In the genomic region with DNA sequence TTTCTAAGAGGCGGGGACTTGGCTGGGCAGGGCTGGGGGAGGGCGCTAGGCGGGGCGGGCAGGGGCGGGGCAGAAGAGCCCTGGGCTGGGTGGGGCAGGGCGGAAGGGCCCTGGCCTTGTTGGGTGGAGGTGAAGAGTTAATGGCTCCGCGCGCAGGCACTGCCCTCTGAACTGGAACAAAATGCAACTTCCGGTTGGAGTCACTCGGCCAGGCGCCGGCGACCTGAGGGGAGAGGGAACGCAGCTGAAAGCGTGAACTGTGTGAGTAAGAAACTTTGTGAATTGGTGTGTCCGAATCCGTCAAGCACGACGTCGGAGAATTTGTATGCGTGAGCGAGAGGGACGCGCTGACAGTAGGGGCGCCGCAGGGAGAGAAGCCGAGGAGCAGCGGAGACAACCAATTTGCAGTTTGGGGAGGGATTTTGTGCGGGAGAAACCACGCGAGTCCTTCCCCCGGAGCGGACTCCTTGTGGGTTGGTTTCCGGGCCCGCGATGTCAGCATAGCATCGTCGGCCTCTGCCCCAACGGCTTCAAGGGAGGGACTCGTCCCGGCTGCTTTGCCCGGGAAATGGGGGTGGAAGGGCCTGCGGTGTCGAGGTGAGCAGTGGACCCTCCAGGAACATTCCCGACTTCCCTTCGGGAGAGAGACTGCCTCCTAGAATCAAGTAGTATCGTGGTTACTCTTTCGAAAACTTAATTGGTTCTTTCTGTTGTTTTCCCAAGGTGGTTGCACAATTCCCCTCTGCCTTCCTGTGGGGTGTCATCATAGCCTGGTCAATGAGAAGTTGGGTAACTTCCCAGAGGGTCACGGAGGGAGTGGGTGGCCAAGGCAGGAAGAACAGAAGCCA, we compare ENCODE assay signal across 8 cellular contexts. TPM values are rescaled to one million over a fixed set of nuclear protein-coding genes. Genes with fewer than 3 reads are reported as not detected.
A peak's percentile ranks its signal among the peaks of the same experiment; 100 is the strongest.
DNase-seq lines count a peak whose midpoint lies in the region; ATAC-seq and TF ChIP-seq lines count a peak whose summit lies in the region.

A gene with protein sequence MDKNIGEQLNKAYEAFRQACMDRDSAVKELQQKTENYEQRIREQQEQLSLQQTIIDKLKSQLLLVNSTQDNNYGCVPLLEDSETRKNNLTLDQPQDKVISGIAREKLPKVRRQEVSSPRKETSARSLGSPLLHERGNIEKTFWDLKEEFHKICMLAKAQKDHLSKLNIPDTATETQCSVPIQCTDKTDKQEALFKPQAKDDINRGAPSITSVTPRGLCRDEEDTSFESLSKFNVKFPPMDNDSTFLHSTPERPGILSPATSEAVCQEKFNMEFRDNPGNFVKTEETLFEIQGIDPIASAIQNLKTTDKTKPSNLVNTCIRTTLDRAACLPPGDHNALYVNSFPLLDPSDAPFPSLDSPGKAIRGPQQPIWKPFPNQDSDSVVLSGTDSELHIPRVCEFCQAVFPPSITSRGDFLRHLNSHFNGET (plus strand): TSS at position 203 of the 848 bp plus-strand sequence. CDS start 19,235 bp downstream, outside the sequence.

- peaks cover 41% of the 10 kb centered on the region for H3K4me1 ChIP-seq in ACC112 (ENCODE audit: control insufficient read depth, insufficient read depth, low read length, unreplicated experiment)
- H3K4me1 ChIP-seq in mammary epithelial cell (ENCODE audit: insufficient read depth, low read length) = peaks cover 11% of the 10 kb centered on the region
- H3K4me1 ChIP-seq in smooth muscle cell (ENCODE audit: low read depth) = peaks cover 20% of the 10 kb centered on the region

- H3K4me2 ChIP-seq in mammary epithelial cell (ENCODE audit: insufficient read depth, low read depth, low read length) (peak within 1 kb of the TSS; percentile 90), smooth muscle cell (peak within 1 kb of the TSS; percentile 89)

- in situ Hi-C loops in mammary epithelial cell (cut with MboI; ENCODE audit: low sequenced_read_pairs in 2 of 2) = no loop called here

- TSS peak; percentile 98 for BruUV-seq in mammary epithelial cell (replicated peaks; lab: Mats Ljungman, UMichigan)

- H4K20me1 ChIP-seq in mammary epithelial cell (ENCODE audit: insufficient read depth, low read length) (no peaks in the 10 kb centered on the region), smooth muscle cell (ENCODE audit: low read depth) (peaks cover 32% of the 10 kb centered on the region)

- H3K9ac ChIP-seq in mammary epithelial cell (ENCODE audit: insufficient read depth, low read length) = peak within 1 kb of the TSS; percentile 97
- H3K9ac ChIP-seq in smooth muscle cell (ENCODE audit: low read depth) = peak within 1 kb of the TSS; percentile 97

- H2AFZ ChIP-seq in ACC112 (ENCODE audit: low read length, unreplicated experiment) = peak within 1 kb of the TSS; percentile 79
- peak within 1 kb of the TSS; percentile 75 for H2AFZ ChIP-seq in mammary epithelial cell (ENCODE audit: low read depth, low read length)
- peak within 1 kb of the TSS; percentile 56 for H2AFZ ChIP-seq in smooth muscle cell (ENCODE audit: low read depth)

- CTCF ChIA-PET in mammary epithelial cell (lab: Charles Lee; ENCODE audit: low non-redundant PET) = no interaction called here

- peaks cover 45% of the 10 kb centered on the region for H3K79me2 ChIP-seq in ACC112 (ENCODE audit: control insufficient read depth, insufficient read depth, low read length, unreplicated experiment)
- peaks cover 52% of the 10 kb centered on the region for H3K79me2 ChIP-seq in mammary epithelial cell (ENCODE audit: insufficient read depth, low read length)
- peaks cover 40% of the 10 kb centered on the region for H3K79me2 ChIP-seq in smooth muscle cell (ENCODE audit: low read depth)

- 6% methylated on average over 13 of the region's 50 CpGs for whole genome bisulfite sequencing in mammary epithelial cell (ENCODE audit: low coverage, missing lambda C conversion rate)
- WGBS in smooth muscle cell (ENCODE audit: low lambda C conversion rate) = under 1% methylated on average over 46 of the region's 50 CpGs

- no peaks in the 10 kb centered on the region for H3K9me3 ChIP-seq in WERI-Rb-1 (ENCODE audit: severe bottlenecking)
- no peaks in the 10 kb centered on the region for H3K9me3 ChIP-seq in mammary epithelial cell (replicated peaks; ENCODE audit: insufficient read depth, low read length)
- H3K9me3 ChIP-seq in smooth muscle cell (replicated peaks; ENCODE audit: low read depth) = no peaks in the 10 kb centered on the region

- ATAC-seq in GM18868 (IDR thresholded peaks at IDR 0.05; ENCODE audit: unreplicated experiment) = peak; percentile 88
- ATAC-seq in HG03108 (IDR thresholded peaks at IDR 0.05; ENCODE audit: unreplicated experiment) = peak; percentile 86

- intact Hi-C loops in mammary epithelial cell (cut with micrococcal nuclease) = loop anchor here (2.0 to 5.0 kb wide), 5 partner anchors 38 to 147 kb away; a partner anchor contains a TSS

- H3K4me3 ChIP-seq in ACC112 (ENCODE audit: low read depth, low read length) = peak within 1 kb of the TSS; percentile 80
- H3K4me3 ChIP-seq in WERI-Rb-1 (ENCODE audit: low read depth, low read length) = peak within 1 kb of the TSS; percentile 100
- H3K4me3 ChIP-seq in mammary epithelial cell (replicated peaks in 1 of 3; ENCODE audit: insufficient read depth in 1 of 3, low read depth in 2 of 3, low read length in 3 of 3) = peak within 1 kb of the TSS; percentile 79 to 90 (median 85)
- peak within 1 kb of the TSS; percentile 75 for H3K4me3 ChIP-seq in smooth muscle cell

- H3K36me3 ChIP-seq in ACC112 (ENCODE audit: insufficient read depth, low read length) = peaks cover 16% of the 10 kb centered on the region; the same call in 1 of the 2 replicates
- peaks cover 17% of the 10 kb centered on the region for H3K36me3 ChIP-seq in WERI-Rb-1
- peaks cover 12% of the 10 kb centered on the region for H3K36me3 ChIP-seq in mammary epithelial cell (ENCODE audit: insufficient read depth, low read length)
- H3K36me3 ChIP-seq in smooth muscle cell (ENCODE audit: low read depth) = peaks cover 8% of the 10 kb centered on the region

- TF ChIP-seq CTCF in WERI-Rb-1 (IDR thresholded peaks at IDR 0.05; ENCODE audit: low read depth, low read length) (no peak), mammary epithelial cell (conservative IDR thresholded peaks at IDR 0.05 in 1 of 2, IDR thresholded peaks at IDR 0.05 in 1 of 2; ENCODE audit: extremely low read depth in 1 of 2, insufficient read depth in 1 of 2, low read depth in 1 of 2, low read length in 2 of 2) (no peak), smooth muscle cell (IDR thresholded peaks at IDR 0.05; ENCODE audit: borderline replicate concordance, insufficient read depth, poor library complexity, severe bottlenecking) (no peak)

- H3K27me3 ChIP-seq in ACC112 (ENCODE audit: insufficient read depth, low read length) (no peaks in the 10 kb centered on the region), WERI-Rb-1 (ENCODE audit: insufficient read depth, low read depth, severe bottlenecking) (no peaks in the 10 kb centered on the region), mammary epithelial cell (ENCODE audit: insufficient read depth, low read length) (no peaks in the 10 kb centered on the region), smooth muscle cell (ENCODE audit: low read depth) (no peaks in the 10 kb centered on the region)

- dilution Hi-C loops in mammary epithelial cell (cut with HindIII; ENCODE audit: low sequenced_read_pairs) = no loop called here

- peaks cover 3% of the 10 kb centered on the region for H3F3A ChIP-seq in smooth muscle cell (ENCODE audit: low read depth)

- H3K27ac ChIP-seq in ACC112 (ENCODE audit: low read depth, low read length) = peak within 1 kb of the TSS; percentile 98
- peak within 1 kb of the TSS; percentile 86 for H3K27ac ChIP-seq in WERI-Rb-1
- peak within 1 kb of the TSS; percentile 98 for H3K27ac ChIP-seq in mammary epithelial cell (ENCODE audit: insufficient read depth, low read depth, low read length)
- peak within 1 kb of the TSS; percentile 95 for H3K27ac ChIP-seq in smooth muscle cell (ENCODE audit: low read depth)

- DNase-seq in NCI-H2227 (lab: John Stamatoyannopoulos, UW; ENCODE audit: unreplicated experiment) = peak; percentile 93
- peak; percentile 92 for DNase-seq in WERI-Rb-1
- peak; percentile 95 for DNase-seq in mammary epithelial cell
- DNase-seq in iPS-NIHi11 (ENCODE audit: low spot score) = peak; percentile 97
- DNase-seq in smooth muscle cell (lab: John Stamatoyannopoulos, UW; ENCODE audit: unreplicated experiment) = peak; percentile 50

RNA-seq across cellular contexts. Expression of the gene that starts here (rescaled TPM):
- total RNA-seq in mammary epithelial cell (10 to 100 TPM; 61.8 to 76.8 TPM), smooth muscle cell (94.2 and 120 TPM in 2 replicates)
- polyA plus RNA-seq in mammary epithelial cell (39.2 TPM), smooth muscle cell (47.9 and 49.4 TPM in 2 replicates)
- 18.8 TPM for polyA minus RNA-seq in mammary epithelial cell

Comparison
In these comparisons a context has a peak if more than half of its experiments do, and no peak if none do; other contexts are left out.
1. Peak in every context shown above with its lines: DNase-seq, ATAC-seq, H3K4me3 ChIP-seq and H3K27ac ChIP-seq.